8 cellular contexts compared by ENCODE assay signal in the genomic region with DNA sequence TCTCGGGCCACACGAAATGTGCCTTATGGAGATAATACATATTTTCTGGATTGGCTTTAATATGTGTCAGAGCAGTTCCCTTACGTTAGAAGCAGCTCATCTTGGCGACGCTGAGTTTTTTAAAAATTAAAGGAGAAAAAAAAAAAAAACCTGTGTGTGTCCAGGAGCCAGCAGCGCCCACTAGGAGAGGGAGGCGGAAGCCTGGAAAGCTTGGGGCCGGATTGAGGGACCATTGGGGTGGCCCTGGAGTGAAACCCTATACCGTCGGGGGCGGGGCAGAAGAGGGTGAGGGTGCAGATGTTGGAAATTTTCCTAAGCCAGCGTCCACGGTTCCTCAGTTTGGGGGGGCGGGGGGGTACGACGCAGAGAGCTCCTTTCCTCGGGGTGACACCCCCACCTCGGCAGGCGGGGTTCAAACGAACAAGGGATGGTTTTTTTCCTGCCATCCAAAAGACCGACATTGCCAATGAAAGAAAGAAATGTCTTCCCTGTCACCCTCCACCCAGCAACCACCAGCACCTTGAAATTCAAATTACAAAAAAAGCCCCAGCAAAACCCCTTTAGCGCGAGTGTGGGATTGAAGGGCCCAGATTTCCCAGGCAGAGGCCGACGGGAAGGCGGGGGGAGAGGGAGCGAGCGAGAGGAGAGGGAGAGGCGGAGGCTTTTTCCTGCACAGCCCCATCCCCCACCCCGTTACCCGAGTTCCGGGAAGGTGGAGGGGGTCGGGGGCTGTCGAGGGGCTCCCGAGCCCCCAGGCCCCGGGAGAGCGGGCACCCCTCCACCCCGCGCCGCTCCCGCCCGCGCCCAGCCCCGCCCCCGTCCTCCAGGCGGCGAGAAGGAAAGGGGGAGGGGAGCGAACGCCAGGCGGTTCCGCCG. TPM values are rescaled to one million over a fixed set of nuclear protein-coding genes. Genes with fewer than 3 reads are reported as not detected.
DNase-seq lines count a peak whose midpoint lies in the region; ATAC-seq and TF ChIP-seq lines count a peak whose summit lies in the region.

No MANE protein-coding gene starts in this region.

- peak overlapping the region; percentile 57 for H3K4me3 Mint-ChIP-seq in activated CD4-positive, alpha-beta memory T cell treated with anti-CD3 and anti-CD28 coated beads, Interleukin-2, amount 10 ng/mL, durations not matched to agents 7 days and 5 days
- H3K4me3 Mint-ChIP-seq in naive B cell = peak overlapping the region; percentile 82 to 93 (median 86)

- TF ChIP-seq CTCF in fibroblast of mammary gland (conservative IDR thresholded peaks at IDR 0.05; ENCODE audit: control insufficient read depth, insufficient read depth, low read depth, low read length) = no peak

- H3K4me1 Mint-ChIP-seq in activated CD4-positive, alpha-beta memory T cell treated with anti-CD3 and anti-CD28 coated beads, Interleukin-2, amount 10 ng/mL, durations not matched to agents 7 days and 5 days = peaks cover 5% of the 10 kb centered on the region
- peaks cover 0 to 8% (median 3%) of the 10 kb centered on the region in 3 donors for H3K4me1 Mint-ChIP-seq in naive B cell

- no peaks in the 10 kb centered on the region for H3K36me3 ChIP-seq in aorta (ENCODE audit: control insufficient read depth in 1 of 2, insufficient read depth in 2 of 2, low read length in 1 of 2)

- CTCF ChIA-PET in activated CD4-positive, alpha-beta memory T cell treated with anti-CD3 and anti-CD28 coated beads, Interleukin-2, amount 10 ng/mL, durations not matched to agents 7 days and 5 days (lab: Charles Lee) = no interaction called here

- DNase-seq in NCI-H2029 treated with DMSO at 0.1 percent for 48 hours (lab: John Stamatoyannopoulos, UW) = peak; percentile 3
- DNase-seq in NCI-H2029 (lab: John Stamatoyannopoulos, UW) = no peak
- peak; percentile 3 for DNase-seq in NCI-H1105 (lab: John Stamatoyannopoulos, UW)
- DNase-seq in activated CD4-positive, alpha-beta memory T cell treated with anti-CD3 and anti-CD28 coated beads, Interleukin-2, amount 10 ng/mL, durations not matched to agents 7 days and 5 days = no peak
- DNase-seq in fibroblast of mammary gland (ENCODE audit: low read depth) = peak; percentile 61
- no peak for DNase-seq in naive B cell
- DNase-seq in aorta = peak; percentile 59 to 80
- DNase-seq in mucosa of gallbladder (ENCODE audit: low spot score) = no peak

- peaks cover 30% of the 10 kb centered on the region for H3K27me3 Mint-ChIP-seq in activated CD4-positive, alpha-beta memory T cell treated with anti-CD3 and anti-CD28 coated beads, Interleukin-2, amount 10 ng/mL, durations not matched to agents 7 days and 5 days
- H3K27me3 Mint-ChIP-seq in naive B cell = peaks cover 0 to 15% (median 4%) of the 10 kb centered on the region in 3 donors

- POLR2A ChIA-PET in activated CD4-positive, alpha-beta memory T cell treated with anti-CD3 and anti-CD28 coated beads, Interleukin-2, amount 10 ng/mL, durations not matched to agents 7 days and 5 days (lab: Charles Lee) = no interaction called here

- H3K36me3 Mint-ChIP-seq in activated CD4-positive, alpha-beta memory T cell treated with anti-CD3 and anti-CD28 coated beads, Interleukin-2, amount 10 ng/mL, durations not matched to agents 7 days and 5 days (ENCODE audit: low read depth) = no peaks in the 10 kb centered on the region
- H3K36me3 Mint-ChIP-seq in naive B cell = peaks cover 0 to 9% of the 10 kb centered on the region in 2 donors

- peak overlapping the region; percentile 16 to 96 for H3K27ac ChIP-seq in aorta (ENCODE audit: low read depth in 1 of 2, low read length in 2 of 2)

- H3K9me3 Mint-ChIP-seq in activated CD4-positive, alpha-beta memory T cell treated with anti-CD3 and anti-CD28 coated beads, Interleukin-2, amount 10 ng/mL, durations not matched to agents 7 days and 5 days = no peaks in the 10 kb centered on the region
- H3K9me3 Mint-ChIP-seq in naive B cell = peaks cover 0 to 5% (median 3%) of the 10 kb centered on the region in 7 donors

- H3K4me3 ChIP-seq in fibroblast of mammary gland (ENCODE audit: control insufficient read depth, low read depth, low read length) = peak overlapping the region; percentile 70
- H3K4me3 ChIP-seq in aorta (ENCODE audit: low read length in 2 of 2) = peak overlapping the region; percentile 70 to 79

- no peaks in the 10 kb centered on the region for H3K9me3 ChIP-seq in aorta (ENCODE audit: control insufficient read depth, low read length)

- 1 to 28% methylated on average over 41 to 52 of the region's 52 CpGs for WGBS in aorta, 2 donors

- intact Hi-C loops in aorta (cut with DNase I) = no loop called here

- no peaks in the 10 kb centered on the region for H3K4me1 ChIP-seq in aorta (ENCODE audit: control insufficient read depth in 1 of 2, insufficient read depth in 2 of 2, low read length in 2 of 2)

- H3K27ac Mint-ChIP-seq in activated CD4-positive, alpha-beta memory T cell treated with anti-CD3 and anti-CD28 coated beads, Interleukin-2, amount 10 ng/mL, durations not matched to agents 7 days and 5 days = no peak overlapping the region
- H3K27ac Mint-ChIP-seq in naive B cell = peak overlapping the region in 3 of 6 donors; percentile 43 to 76 (median 61)

- ATAC-seq in naive B cell (ENCODE audit: low read depth in 2 of 2) (peak in 1 of 2 donors; percentile 9), aorta (ENCODE audit: low FRiP score) (peak; percentile 79)

- H3K27me3 ChIP-seq in aorta (ENCODE audit: control insufficient read depth in 1 of 2, insufficient read depth in 2 of 2, low read length in 1 of 2) = no peaks in the 10 kb centered on the region

RNA-seq across cellular contexts. Expression of gene SMARCA1, which starts 0.9 kb away (rescaled TPM):
- total RNA-seq in activated CD4-positive, alpha-beta memory T cell treated with anti-CD3 and anti-CD28 coated beads, Interleukin-2, amount 10 ng/mL, durations not matched to agents 7 days and 5 days = not detected
- under 1 TPM in 5 of 6 donors, not detected in 1; 0.24 to 0.89 (median 0.40) TPM for polyA plus RNA-seq in naive B cell (ENCODE audit: low read depth in 6 of 6)
- total RNA-seq in aorta = 10 to 100 TPM; 50.7 to 51.1 TPM
- polyA plus RNA-seq in aorta = 10 to 100 TPM; 18.9 to 28.9 TPM
- total RNA-seq in mucosa of gallbladder = 28.8 TPM

RNA-seq across cellular contexts. Expression of gene OCRL, which starts 17.6 kb away (rescaled TPM):
- 1 to 10 TPM; 1.9 to 2.1 TPM for total RNA-seq in activated CD4-positive, alpha-beta memory T cell treated with anti-CD3 and anti-CD28 coated beads, Interleukin-2, amount 10 ng/mL, durations not matched to agents 7 days and 5 days
- polyA plus RNA-seq in naive B cell (ENCODE audit: low read depth in 6 of 6) (1 to 10 TPM in 2 of 6 donors, under 1 TPM in 3, not detected in 1; 0.35 to 1.6 (median 0.97) TPM), aorta (10 to 100 TPM; 10.6 to 13.5 TPM)
- total RNA-seq in aorta (10 to 100 TPM; 23.0 to 23.6 TPM), mucosa of gallbladder (30.3 TPM)

Comparison
In these comparisons a context has a peak if more than half of its experiments do, and no peak if none do; other contexts are left out.
1. DNase-seq: peak in NCI-H2029 treated with DMSO at 0.1 percent for 48 hours (single experiment), NCI-H1105 (single experiment), fibroblast of mammary gland (single experiment) and aorta (2 of 2); none in NCI-H2029 (single experiment), activated CD4-positive, alpha-beta memory T cell treated with anti-CD3 and anti-CD28 coated beads, Interleukin-2, amount 10 ng/mL, durations not matched to agents 7 days and 5 days (single experiment), naive B cell (single experiment) and mucosa of gallbladder (single experiment).
2. RNA of gene SMARCA1, which starts 0.9 kb away (total RNA-seq): 50.7 to 51.1 TPM in aorta and 28.8 TPM in mucosa of gallbladder (single experiment); not detected in activated CD4-positive, alpha-beta memory T cell treated with anti-CD3 and anti-CD28 coated beads, Interleukin-2, amount 10 ng/mL, durations not matched to agents 7 days and 5 days; every median in the first group is over 10 times any median in the second.
3. RNA of gene OCRL, which starts 17.6 kb away (total RNA-seq): 30.3 TPM in mucosa of gallbladder (single experiment) and 23.0 to 23.6 TPM in aorta; 1.9 to 2.1 TPM in activated CD4-positive, alpha-beta memory T cell treated with anti-CD3 and anti-CD28 coated beads, Interleukin-2, amount 10 ng/mL, durations not matched to agents 7 days and 5 days; every median in the first group is over 4 times any median in the second.